Comparison of ENCODE assay signal across 8 cellular contexts in the genomic region with DNA sequence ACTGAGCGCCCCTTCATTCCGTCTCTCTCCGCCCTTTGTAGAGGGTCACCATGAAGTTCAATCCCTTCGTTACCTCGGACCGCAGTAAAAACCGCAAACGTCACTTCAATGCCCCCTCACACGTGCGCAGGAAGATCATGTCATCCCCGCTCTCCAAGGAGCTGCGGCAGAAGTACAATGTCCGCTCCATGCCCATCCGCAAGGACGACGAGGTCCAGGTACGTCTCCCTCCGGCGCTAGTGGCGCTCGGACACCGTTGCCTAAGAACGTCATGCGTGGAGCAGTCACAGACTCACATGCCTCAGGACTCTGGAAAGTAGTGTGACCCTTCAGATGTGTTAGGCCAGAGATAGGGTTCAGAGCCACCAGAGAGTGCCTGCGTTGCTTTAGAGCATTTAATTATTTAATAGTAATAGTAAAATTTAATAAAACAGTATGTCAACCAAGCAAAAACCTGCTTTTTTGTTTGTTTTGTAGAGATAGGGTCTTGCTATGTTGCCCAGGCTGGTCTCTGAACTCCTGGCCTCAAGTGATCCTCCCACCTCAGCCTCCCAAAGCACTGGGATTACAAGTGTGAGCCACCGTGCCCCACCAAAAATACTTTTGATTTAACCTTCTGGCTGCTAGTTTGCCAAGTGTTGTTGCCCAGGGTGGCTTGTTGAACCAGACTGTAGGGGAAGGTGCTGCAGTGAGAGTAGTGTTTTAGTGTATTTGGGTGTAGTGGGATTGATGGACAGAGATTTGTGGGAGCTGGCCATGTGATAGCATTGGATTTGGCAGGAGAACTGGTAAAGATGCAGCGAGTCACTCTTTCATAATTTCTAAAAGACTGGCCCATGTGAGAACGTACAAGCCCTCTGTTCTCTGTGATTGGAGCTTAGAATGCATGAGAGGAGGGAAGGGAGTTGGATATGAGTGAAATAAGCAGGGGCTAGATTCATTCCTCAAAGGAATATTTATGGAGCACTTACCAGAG. TPM values are rescaled to one million over a fixed set of nuclear protein-coding genes. Genes with fewer than 3 reads are reported as not detected.
DNase-seq lines count a peak whose midpoint lies in the region; ATAC-seq, FAIRE-seq and TF ChIP-seq lines count a peak whose summit lies in the region.

No MANE protein-coding gene starts in this region.

- H2BK15ac ChIP-seq in H1 (ENCODE audit: low read length), result no peak overlapping the region

- H3K9me2 ChIP-seq in OCI-LY1 (ENCODE audit: low read depth, low read length), result no peaks in the 10 kb centered on the region

- peaks cover 11% of the 10 kb centered on the region; the same call in 1 of the 2 replicates for H3K23me2 ChIP-seq in H1 (ENCODE audit: low read depth, low read length)

- CTCF ChIA-PET in CD4-positive, alpha-beta memory T cell (lab: Charles Lee; ENCODE audit: partially characterized antibody), result interaction anchor here (0.6 to 2.4 kb wide), 24 partner anchors 8 to 247 kb away, joined by 3 to 14 read pairs (median 4); partner anchors contain the start of genes ATP6V0E1 and BNIP1
- CTCF ChIA-PET in H1 (lab: Charles Lee; ENCODE audit: partially characterized antibody), result interaction anchor here (0.6 to 1.7 kb wide), 9 partner anchors 10 to 649 kb away, joined by 3 to 5 read pairs (median 3); no protein-coding TSS in a partner anchor

- peaks cover 16% of the 10 kb centered on the region for H3K4me1 ChIP-seq in CD4-positive, alpha-beta memory T cell (ENCODE audit: insufficient read depth, low read length)
- H3K4me1 ChIP-seq in OCI-LY1 (ENCODE audit: insufficient read depth, low read length, severe bottlenecking) (peaks cover 15% of the 10 kb centered on the region), H1 (replicated peaks in 1 of 4; ENCODE audit: control insufficient read depth in 3 of 4, insufficient read depth in 4 of 4, low read length in 3 of 4) (peaks cover 0 to 7% (median 0%) of the 10 kb centered on the region in 4 experiments; a peak in 4 of 7 replicates), neural progenitor cell (peaks cover 3% of the 10 kb centered on the region)

- H3K27ac Mint-ChIP-seq in CD4-positive, alpha-beta memory T cell, result peak overlapping the region; percentile 92 to 99 (median 98)
- H3K27ac Mint-ChIP-seq in neural progenitor cell, result peak overlapping the region; percentile 7

- H4K8ac ChIP-seq in H1 (ENCODE audit: extremely low read depth, insufficient read depth, low read length), result peak overlapping the region; percentile 41; the same call in 1 of the 2 replicates

- peak overlapping the region; percentile 82 for H3K27ac ChIP-seq in CD4-positive, alpha-beta memory T cell (ENCODE audit: low read depth, low read length)
- H3K27ac ChIP-seq in OCI-LY1 (ENCODE audit: low read depth, low read length, poor library complexity, severe bottlenecking) (no peak overlapping the region), H1 (ENCODE audit: low read depth, low read length) (peak overlapping the region; percentile 66; the same call in 1 of the 2 replicates), neural progenitor cell (no peak overlapping the region)

- DNase-seq in CD4-positive, alpha-beta memory T cell, result peak in 1 of 5 donors; percentile 7
- no peak for DNase-seq in H1 (ENCODE audit: low read depth in 1 of 2, low spot score in 2 of 2)
- DNase-seq in neural progenitor cell (ENCODE audit: low spot score), result no peak
- no peak for DNase-seq in GDM1 (lab: John Stamatoyannopoulos, UW)
- DNase-seq in globus pallidus (ENCODE audit: low spot score), result no peak
- no peak for DNase-seq in UCSD-AML1 (lab: John Stamatoyannopoulos, UW; ENCODE audit: unreplicated experiment)

- FAIRE-seq in H1 (lab: Jason Lieb, UNC), result no peak

- no peak for TF ChIP-seq EP300 in H1 (IDR thresholded peaks at IDR 0.05; ENCODE audit: borderline replicate concordance in 1 of 2, low read depth in 2 of 2, low read length in 2 of 2)

- WGBS in H1 (ENCODE audit: extremely low coverage in 1 of 2, insufficient coverage in 1 of 2, insufficient read length in 1 of 2, insufficient replicate concordance in 2 of 2, low coverage in 1 of 2, low lambda C conversion rate in 2 of 2, missing lambda C conversion rate in 1 of 2), 2 experiments, result 22% methylated on average over 28 of the region's 28 CpGs; no CpG with 5 or more reads in 1 of the 2 experiments

- H3K27me3 Mint-ChIP-seq in CD4-positive, alpha-beta memory T cell, result no peaks in the 10 kb centered on the region
- peaks cover 2% of the 10 kb centered on the region for H3K27me3 Mint-ChIP-seq in neural progenitor cell (ENCODE audit: insufficient read depth, low read depth)

- peak overlapping the region; percentile 86 to 98 (median 96) for H3K4me3 Mint-ChIP-seq in CD4-positive, alpha-beta memory T cell
- H3K4me3 Mint-ChIP-seq in neural progenitor cell, result peak overlapping the region; percentile 92

- intact Hi-C loops in CD4-positive, alpha-beta memory T cell (cut with micrococcal nuclease), result loop anchor here (1.0 to 2.0 kb wide), 7 partner anchors 23 to 656 kb away; partner anchors contain the start of genes ATP6V0E1, BNIP1 and BOD1

- no peak overlapping the region for H3K23ac ChIP-seq in H1 (ENCODE audit: insufficient read length)

- H2BK5ac ChIP-seq in H1 (ENCODE audit: low read depth, low read length), result peak overlapping the region; percentile 83

- H4K5ac ChIP-seq in H1 (ENCODE audit: insufficient read length, low read depth, low read length), result no peak overlapping the region

- no peaks in the 10 kb centered on the region; the same call in 1 of the 2 replicates for H3K79me1 ChIP-seq in H1 (ENCODE audit: low read depth, low read length)

- H3F3A ChIP-seq in OCI-LY1 (ENCODE audit: insufficient read depth, low read length), result no peaks in the 10 kb centered on the region
- peaks cover 7% of the 10 kb centered on the region for H3F3A ChIP-seq in neural progenitor cell (ENCODE audit: low read depth)

- H4K20me1 ChIP-seq in OCI-LY1 (ENCODE audit: insufficient read depth, low read length), result no peaks in the 10 kb centered on the region
- no peaks in the 10 kb centered on the region for H4K20me1 ChIP-seq in H1 (replicated peaks in 1 of 2; ENCODE audit: control insufficient read depth in 1 of 2, insufficient read depth in 2 of 2, low read length in 2 of 2)
- H4K20me1 ChIP-seq in neural progenitor cell (ENCODE audit: low read depth), result no peaks in the 10 kb centered on the region

- H3K9me3 ChIP-seq in CD4-positive, alpha-beta memory T cell (ENCODE audit: control insufficient read depth in 1 of 2, low read length in 2 of 2), result no peaks in the 10 kb centered on the region
- 0 out of 2 replicates have a peak, but pooled peaks cover 2% of the 10 kb centered on the region for H3K9me3 ChIP-seq in OCI-LY1 (ENCODE audit: low read length)
- no peaks in the 10 kb centered on the region for H3K9me3 ChIP-seq in H1 (ENCODE audit: insufficient read depth in 2 of 2, low read depth in 1 of 2, low read length in 1 of 2)
- no peaks in the 10 kb centered on the region for H3K9me3 ChIP-seq in neural progenitor cell (ENCODE audit: low read depth)

- H3K56ac ChIP-seq in H1 (replicated peaks; ENCODE audit: insufficient read length, low read depth, low read length), result no peak overlapping the region

- POLR2A ChIA-PET in CD4-positive, alpha-beta memory T cell (lab: Charles Lee; ENCODE audit: partially characterized antibody), result interaction anchor here (0.6 to 3.6 kb wide), 17 partner anchors 9 to 246 kb away, joined by 3 to 23 read pairs (median 5); partner anchors contain the start of genes ATP6V0E1, BNIP1 and DUSP1
- POLR2A ChIA-PET in H1 (lab: Charles Lee; ENCODE audit: partially characterized antibody), result interaction anchor here (1.0 to 2.6 kb wide), 6 partner anchors 8 to 190 kb away, joined by 3 to 12 read pairs (median 4); partner anchors contain the start of gene ATP6V0E1

- no peaks in the 10 kb centered on the region for H3K9me3 Mint-ChIP-seq in CD4-positive, alpha-beta memory T cell
- no peaks in the 10 kb centered on the region for H3K9me3 Mint-ChIP-seq in neural progenitor cell

- peaks cover 18 to 23% of the 10 kb centered on the region in 2 donors for H3K36me3 Mint-ChIP-seq in CD4-positive, alpha-beta memory T cell
- peaks cover 4% of the 10 kb centered on the region for H3K36me3 Mint-ChIP-seq in neural progenitor cell

- 0 out of 2 replicates have a peak overlapping the region, but pooled peaks have one; percentile 61 for H2AK5ac ChIP-seq in H1 (ENCODE audit: low read depth, low read length)

- peak overlapping the region; percentile 97 to 98 for H3K4me3 ChIP-seq in CD4-positive, alpha-beta memory T cell (ENCODE audit: low read length in 2 of 2)
- peak overlapping the region; percentile 97 for H3K4me3 ChIP-seq in OCI-LY1 (ENCODE audit: low read depth, low read length, poor library complexity, severe bottlenecking)
- H3K4me3 ChIP-seq in H1 (ENCODE audit: extremely low read depth in 1 of 4, insufficient read depth in 2 of 4, low read depth in 3 of 4, low read length in 4 of 4), result peak overlapping the region; percentile 87 to 100 (median 93)
- peak overlapping the region; percentile 85 for H3K4me3 ChIP-seq in neural progenitor cell

- H3K4me2 ChIP-seq in OCI-LY1 (ENCODE audit: low read length) (peak overlapping the region; percentile 96), H1 (ENCODE audit: insufficient read depth in 1 of 2, low read depth in 2 of 2, low read length in 2 of 2) (peak overlapping the region; percentile 80 to 94), neural progenitor cell (peak overlapping the region; percentile 91)

- H2BK120ac ChIP-seq in H1 (replicated peaks; ENCODE audit: low read depth, low read length), result no peak overlapping the region

- ATAC-seq in HG03025 (IDR thresholded peaks at IDR 0.05; ENCODE audit: low FRiP score, unreplicated experiment), result no peak

- no peak overlapping the region for H3K14ac ChIP-seq in H1 (ENCODE audit: insufficient read length)

- H2AFZ ChIP-seq in OCI-LY1 (ENCODE audit: low read length) (peak overlapping the region; percentile 78; the same call in 1 of the 2 replicates), H1 (ENCODE audit: low read length) (peak overlapping the region; percentile 47; the same call in 1 of the 2 replicates), neural progenitor cell (replicated peaks) (peak overlapping the region; percentile 95)

- no peaks in the 10 kb centered on the region for H3K27me3 ChIP-seq in CD4-positive, alpha-beta memory T cell (ENCODE audit: insufficient read depth, low read length)
- H3K27me3 ChIP-seq in OCI-LY1 (ENCODE audit: insufficient read depth, low read length) (no peaks in the 10 kb centered on the region), H1 (replicated peaks in 1 of 4; ENCODE audit: control insufficient read depth in 3 of 4, extremely low read depth in 1 of 4, insufficient read depth in 3 of 4, low read length in 3 of 4) (peaks cover 0 to 9% (median 3%) of the 10 kb centered on the region in 4 experiments; a peak in 3 of 7 replicates), neural progenitor cell (peaks cover 21% of the 10 kb centered on the region)

- peak overlapping the region; percentile 57 for H3K4ac ChIP-seq in H1 (replicated peaks; ENCODE audit: insufficient read length, low read depth, low read length)

- no peak for TF ChIP-seq RAD21 in H1 (IDR thresholded peaks at IDR 0.05 in 1 of 2, conservative IDR thresholded peaks at IDR 0.05 in 1 of 2; ENCODE audit: low read depth in 2 of 2, low read length in 2 of 2)

- no peak for TF ChIP-seq POLR2A in H1 (IDR thresholded peaks at IDR 0.05; ENCODE audit: control extremely low read depth in 1 of 2, low read depth in 2 of 2, low read length in 2 of 2)

- no peak overlapping the region for H3K18ac ChIP-seq in H1 (ENCODE audit: extremely low read depth, low read length)

- TF ChIP-seq CTCF in OCI-LY1 (IDR thresholded peaks at IDR 0.05; ENCODE audit: low read length), result no peak
- no peak for TF ChIP-seq CTCF in H1 (IDR thresholded peaks at IDR 0.05; ENCODE audit: control extremely low read depth in 1 of 3, insufficient read depth in 1 of 3, low read depth in 1 of 3, low read length in 3 of 3)
- TF ChIP-seq CTCF in neural progenitor cell (IDR thresholded peaks at IDR 0.05), result no peak

- peaks cover 16 to 36% (median 28%) of the 10 kb centered on the region in 4 donors for H3K4me1 Mint-ChIP-seq in CD4-positive, alpha-beta memory T cell
- peaks cover 13% of the 10 kb centered on the region for H3K4me1 Mint-ChIP-seq in neural progenitor cell

- no peaks in the 10 kb centered on the region for H3K36me3 ChIP-seq in CD4-positive, alpha-beta memory T cell (ENCODE audit: insufficient read depth, low read length)
- H3K36me3 ChIP-seq in OCI-LY1 (ENCODE audit: insufficient read depth, low read length) (peaks cover 10% of the 10 kb centered on the region; the same call in 1 of the 2 replicates), H1 (ENCODE audit: control insufficient read depth in 2 of 4, insufficient read depth in 4 of 4, low read length in 3 of 4) (peaks cover 0 to 4% (median 0%) of the 10 kb centered on the region in 4 experiments; a peak in 2 of 8 replicates), neural progenitor cell (no peaks in the 10 kb centered on the region)

- H3K79me2 ChIP-seq in OCI-LY1 (ENCODE audit: insufficient read depth, low read length), result no peaks in the 10 kb centered on the region
- peaks cover 0 to 8% of the 10 kb centered on the region in 2 experiments; a peak in 2 of 4 replicates for H3K79me2 ChIP-seq in H1 (ENCODE audit: control insufficient read depth in 1 of 2, insufficient read depth in 2 of 2, low read length in 2 of 2)
- H3K79me2 ChIP-seq in neural progenitor cell (ENCODE audit: low read depth), result peaks cover 12% of the 10 kb centered on the region

- no peak overlapping the region for H2BK20ac ChIP-seq in H1 (ENCODE audit: low read length)

- H2BK12ac ChIP-seq in H1 (ENCODE audit: low read depth, low read length), result no peak overlapping the region

- H3K9ac ChIP-seq in OCI-LY1 (ENCODE audit: low read length) (peak overlapping the region; percentile 93), H1 (replicated peaks in 1 of 4; ENCODE audit: extremely low read depth in 1 of 4, low read depth in 3 of 4, low read length in 3 of 4) (peak overlapping the region; percentile 75 to 93 (median 86)), neural progenitor cell (peak overlapping the region; percentile 90)

- H4K91ac ChIP-seq in H1 (replicated peaks; ENCODE audit: insufficient read length, low read length), result no peak overlapping the region

RNA-seq across cellular contexts. Expression of gene RPL26L1, which starts 0.9 kb away (rescaled TPM):
- total RNA-seq in CD4-positive, alpha-beta memory T cell, result 10 to 100 TPM in 1 of 2 experiments, 1 to 10 TPM in 1; 9.6 to 13.3 TPM
- 10 to 100 TPM; 37.8 TPM for polyA plus RNA-seq in CD4-positive, alpha-beta memory T cell
- total RNA-seq in H1 (2021; fragmentation: NEBNext Ultra II Directional; extraction: Animal tissue kit (Norgen Biotek cat#: 25700)), result 53.2 and 58.2 TPM in 2 replicates
- polyA plus RNA-seq in H1 (2011; rRNA removed), result 42.2 and 80.4 TPM in 2 replicates
- 104 TPM for polyA plus RNA-seq in H1 (2011; cell fraction: cytosol; rRNA removed)
- 38.3 TPM for polyA plus RNA-seq in H1 (2011; cell fraction: nucleus; rRNA removed)
- polyA plus RNA-seq in H1 (2012, experiment 1 of 2), result 79.6 to 90.2 TPM (median 84.6 TPM) in 4 replicates
- 66.3 TPM for polyA plus RNA-seq in H1 (2012, experiment 2 of 2)
- polyA plus RNA-seq in H1 (2013, experiment 1 of 2), result 89.7 TPM
- 91.2 TPM for polyA plus RNA-seq in H1 (2013, experiment 2 of 2)
- 40.4 and 44.9 TPM in 2 replicates for polyA minus RNA-seq in H1 (2011; rRNA and poly(A)+ RNA removed)
- polyA minus RNA-seq in H1 (2011; cell fraction: cytosol; rRNA and poly(A)+ RNA removed), result 17.3 TPM
- 20.5 TPM for polyA minus RNA-seq in H1 (2011; cell fraction: nucleus; rRNA and poly(A)+ RNA removed)
- 55.7 and 99.3 TPM in 2 replicates for total RNA-seq in neural progenitor cell (ENCODE audit: low replicate concordance)

RNA-seq across cellular contexts. Expression of gene ATP6V0E1, which starts 23.5 kb away (rescaled TPM):
- 100 to 1,000 TPM; 158 TPM for total RNA-seq in CD4-positive, alpha-beta memory T cell
- 100 to 1,000 TPM; 450 to 559 TPM for polyA plus RNA-seq in CD4-positive, alpha-beta memory T cell
- total RNA-seq in H1 (2021; fragmentation: NEBNext Ultra II Directional; extraction: Animal tissue kit (Norgen Biotek cat#: 25700)), result 108 and 109 TPM in 2 replicates
- polyA plus RNA-seq in H1 (2011; rRNA removed), result 80.0 and 134 TPM in 2 replicates
- 112 TPM for polyA plus RNA-seq in H1 (2011; cell fraction: cytosol; rRNA removed)
- polyA plus RNA-seq in H1 (2011; cell fraction: nucleus; rRNA removed), result 129 TPM
- polyA plus RNA-seq in H1 (2012, experiment 1 of 2), result 124 to 202 TPM (median 167 TPM) in 4 replicates
- 67.5 TPM for polyA plus RNA-seq in H1 (2012, experiment 2 of 2)
- 140 TPM for polyA plus RNA-seq in H1 (2013, experiment 1 of 2)
- 170 TPM for polyA plus RNA-seq in H1 (2013, experiment 2 of 2)
- polyA minus RNA-seq in H1 (2011; rRNA and poly(A)+ RNA removed), result 89.2 and 102 TPM in 2 replicates
- 46.9 TPM for polyA minus RNA-seq in H1 (2011; cell fraction: cytosol; rRNA and poly(A)+ RNA removed)
- polyA minus RNA-seq in H1 (2011; cell fraction: nucleus; rRNA and poly(A)+ RNA removed), result 34.3 TPM
- 43.7 and 72.4 TPM in 2 replicates for total RNA-seq in neural progenitor cell (ENCODE audit: low replicate concordance)

Comparison
In these comparisons a context has a peak if more than half of its experiments do, and no peak if none do; other contexts are left out.
1. H3K27ac ChIP-seq: peak in CD4-positive, alpha-beta memory T cell (single experiment) and H1 (single experiment); none in OCI-LY1 (single experiment) and neural progenitor cell (single experiment).
2. Peak in every context shown above with its lines, with median percentiles within 50 percentile points of each other: H3K4me3 ChIP-seq, H2AFZ ChIP-seq, H3K4me2 ChIP-seq and H3K9ac ChIP-seq.